ENCODE assay signal across 8 cellular contexts in genomic region chr11:59802639-59803176, GRCh38.
A peak's percentile ranks its signal among the peaks of the same experiment; 100 is the strongest.
DNase-seq lines count a peak whose midpoint lies in the region; ATAC-seq, FAIRE-seq and TF ChIP-seq lines count a peak whose summit lies in the region.

No MANE protein-coding gene starts in this region.

- in situ Hi-C loops in KBM-7 (cut with MboI; ENCODE audit: low pct_unique_long_range_greater_than_20kb, low sequenced_read_pairs): no loop called here

- H3K27me3 Mint-ChIP-seq in memory B cell: no peaks in the 10 kb centered on the region

- CTCF ChIA-PET in AG04449 (lab: Yijun Ruan, JAX): interaction anchor here (0.9 to 9.8 kb wide), 9 partner anchors 9 to 122 kb away, joined by 3 to 216 read pairs (median 7); partner anchors contain the start of gene STX3

- H3K27ac Mint-ChIP-seq in memory B cell: no peak overlapping the region

- POLR2A ChIA-PET in AG04449 (lab: Yijun Ruan, JAX): interaction anchor here (1.0 kb wide), 1 partner anchor 48 kb away, joined by 5 read pairs; the partner anchor contains the start of gene STX3

- no peaks in the 10 kb centered on the region for H3K4me1 Mint-ChIP-seq in memory B cell

- H3K4me3 Mint-ChIP-seq in memory B cell: no peak overlapping the region

- peaks cover 7% of the 10 kb centered on the region for H3K36me3 Mint-ChIP-seq in memory B cell

- TF ChIP-seq CTCF in AG04449 (IDR thresholded peaks at IDR 0.05; ENCODE audit: insufficient read depth, low read length, missing control alignments): peak; percentile 37
- peak; percentile 69 for TF ChIP-seq CTCF in coronary artery (IDR thresholded peaks at IDR 0.05)

- H3K27ac ChIP-seq in coronary artery: no peak overlapping the region

- peak; percentile 77 for ATAC-seq in memory B cell (ENCODE audit: low read depth)
- no peak for ATAC-seq in GM21381 (IDR thresholded peaks at IDR 0.05; ENCODE audit: unreplicated experiment)

- H3K4me3 ChIP-seq in AG04449 (ENCODE audit: low read depth, low read length) (no peak overlapping the region), coronary artery (no peak overlapping the region)

- no peaks in the 10 kb centered on the region for H3K9me3 Mint-ChIP-seq in memory B cell

- FAIRE-seq in urothelium cell line (lab: Jason Lieb, UNC): no peak

- DNase-seq in AG04449 (ENCODE audit: low read depth, low spot score) (no peak), GM03348 (ENCODE audit: low spot score) (peak; percentile 63), KBM-7 (peak; percentile 75), SKM-1 treated with dmso at 0.1 percent for 144 hours (lab: John Stamatoyannopoulos, UW; ENCODE audit: unreplicated experiment) (peak; percentile 54), coronary artery (ENCODE audit: low spot score) (no peak), memory B cell (ENCODE audit: low spot score in 2 of 2) (peak; percentile 25 to 39), urothelium cell line (ENCODE audit: low spot score) (peak; percentile 40)

Comparison
In these comparisons a context has a peak if more than half of its experiments do, and no peak if none do; other contexts are left out.
1. DNase-seq: peak in GM03348 (single experiment), KBM-7 (single experiment), SKM-1 treated with dmso at 0.1 percent for 144 hours (single experiment), memory B cell (2 of 2) and urothelium cell line (single experiment); none in AG04449 (single experiment) and coronary artery (single experiment).